ENCODE assay signal across 8 cellular contexts in genomic region chrX:130086414-130087207, GRCh38. TPM values are rescaled to one million over a fixed set of nuclear protein-coding genes. Genes with fewer than 3 reads are reported as not detected.
A peak's percentile ranks its signal among the peaks of the same experiment; 100 is the strongest.
DNase-seq lines count a peak whose midpoint lies in the region; ATAC-seq and TF ChIP-seq lines count a peak whose summit lies in the region.

No MANE protein-coding gene starts in this region.

- no peaks in the 10 kb centered on the region for H3F3A ChIP-seq in OCI-LY1 (ENCODE audit: insufficient read depth, low read length)

- no peak for TF ChIP-seq POLR2A in uterus (IDR thresholded peaks at IDR 0.05)

- CTCF ChIA-PET in HEK293T (lab: Yijun Ruan, JAX) = interaction anchor here (0.6 to 1.2 kb wide), 2 partner anchors 8 to 10 kb away, joined by 3 read pairs; no protein-coding TSS in a partner anchor

- peak overlapping the region; percentile 57 for H3K4me2 ChIP-seq in OCI-LY1 (ENCODE audit: low read length)

- H3K27me3 ChIP-seq in OCI-LY1 (ENCODE audit: insufficient read depth, low read length) = no peaks in the 10 kb centered on the region
- no peaks in the 10 kb centered on the region for H3K27me3 ChIP-seq in uterus

- no peaks in the 10 kb centered on the region for H3K9me2 ChIP-seq in OCI-LY1 (ENCODE audit: low read depth, low read length)

- no peaks in the 10 kb centered on the region for H4K20me1 ChIP-seq in OCI-LY1 (ENCODE audit: insufficient read depth, low read length)

- intact Hi-C loops in uterus (cut with DNase I; ENCODE audit: low total_unique reads) = no loop called here

- no peaks in the 10 kb centered on the region for H3K9me3 ChIP-seq in OCI-LY1 (ENCODE audit: low read length)
- H3K9me3 ChIP-seq in uterus = no peaks in the 10 kb centered on the region

- ATAC-seq in GM18498 (IDR thresholded peaks at IDR 0.05; ENCODE audit: unreplicated experiment) (peak; percentile 53), HG02642 (IDR thresholded peaks at IDR 0.05; ENCODE audit: poor library complexity, unreplicated experiment) (peak; percentile 39)

- TF ChIP-seq CTCF in OCI-LY1 (IDR thresholded peaks at IDR 0.05; ENCODE audit: low read length) = no peak; the same call in 1 of the 2 replicates
- no peak for TF ChIP-seq CTCF in uterus (IDR thresholded peaks at IDR 0.05)

- H3K4me3 ChIP-seq in OCI-LY1 (ENCODE audit: low read depth, low read length, poor library complexity, severe bottlenecking) = peak overlapping the region; percentile 42
- H3K4me3 ChIP-seq in uterus = no peak overlapping the region

- no peaks in the 10 kb centered on the region for H3K36me3 ChIP-seq in OCI-LY1 (ENCODE audit: insufficient read depth, low read length)
- no peaks in the 10 kb centered on the region for H3K36me3 ChIP-seq in uterus

- peak overlapping the region; percentile 98 for H3K27ac ChIP-seq in OCI-LY1 (ENCODE audit: low read depth, low read length, poor library complexity, severe bottlenecking)
- H3K27ac ChIP-seq in uterus = peak overlapping the region in 1 of 2 donors; percentile 49

- H3K79me2 ChIP-seq in OCI-LY1 (ENCODE audit: insufficient read depth, low read length) = no peaks in the 10 kb centered on the region

- peak overlapping the region; percentile 63 for H3K9ac ChIP-seq in OCI-LY1 (ENCODE audit: low read length)

- peaks cover 78% of the 10 kb centered on the region for H3K4me1 ChIP-seq in OCI-LY1 (ENCODE audit: insufficient read depth, low read length, severe bottlenecking)
- no peaks in the 10 kb centered on the region for H3K4me1 ChIP-seq in uterus

- DNase-seq in activated gamma-delta T cell treated with Interleukin-2 at 50 U/mL for 16 hours (peak; percentile 72), epidermal melanocyte (ENCODE audit: insufficient read length, low spot score) (no peak), HEK293T (ENCODE audit: extremely low spot score) (no peak), uterus (no peak)
- peak; percentile 35 for DNase-seq in stimulated activated CD4-positive, alpha-beta T cell treated with anti-CD3 and anti-CD28 coated beads, Interleukin-12 subunit alpha, Interleukin-12 subunit beta, amount 100 ng/mL, for 4 hours

- H2AFZ ChIP-seq in OCI-LY1 (ENCODE audit: low read length) = no peak overlapping the region

- POLR2A ChIA-PET in HEK293T (lab: Yijun Ruan, JAX) = no interaction called here

TF ChIP-seq in HEK293T, 16 proteins besides CTCF, POLR2A, EP300 and RAD21:
- TF ChIP-seq FOXK2 (IDR thresholded peaks at IDR 0.05) (no peak), ARNT (IDR thresholded peaks at IDR 0.05) (no peak), L3MBTL2 (conservative IDR thresholded peaks at IDR 0.05) (no peak), NFRKB (IDR thresholded peaks at IDR 0.05) (no peak), CTBP1 (IDR thresholded peaks at IDR 0.05; ENCODE audit: borderline replicate concordance) (no peak), ELF4 (IDR thresholded peaks at IDR 0.05) (no peak), SUZ12 (IDR thresholded peaks at IDR 0.05) (no peak)

RNA-seq across cellular contexts. Expression of gene ELF4, which starts 23.7 kb away (rescaled TPM):
- 10 to 100 TPM in 2 of 4 donors, 1 to 10 TPM in 2; 4.6 to 22.3 (median 11.8) TPM for total RNA-seq in uterus

Comparison
In these comparisons a context has a peak if more than half of its experiments do, and no peak if none do; other contexts are left out.
1. DNase-seq: peak in activated gamma-delta T cell treated with Interleukin-2 at 50 U/mL for 16 hours (single experiment) and stimulated activated CD4-positive, alpha-beta T cell treated with anti-CD3 and anti-CD28 coated beads, Interleukin-12 subunit alpha, Interleukin-12 subunit beta, amount 100 ng/mL, for 4 hours (single experiment); none in epidermal melanocyte (single experiment), HEK293T (single experiment) and uterus (0 of 2).